Comparison of ENCODE assay signal across 1 cellular context in the genomic region with DNA sequence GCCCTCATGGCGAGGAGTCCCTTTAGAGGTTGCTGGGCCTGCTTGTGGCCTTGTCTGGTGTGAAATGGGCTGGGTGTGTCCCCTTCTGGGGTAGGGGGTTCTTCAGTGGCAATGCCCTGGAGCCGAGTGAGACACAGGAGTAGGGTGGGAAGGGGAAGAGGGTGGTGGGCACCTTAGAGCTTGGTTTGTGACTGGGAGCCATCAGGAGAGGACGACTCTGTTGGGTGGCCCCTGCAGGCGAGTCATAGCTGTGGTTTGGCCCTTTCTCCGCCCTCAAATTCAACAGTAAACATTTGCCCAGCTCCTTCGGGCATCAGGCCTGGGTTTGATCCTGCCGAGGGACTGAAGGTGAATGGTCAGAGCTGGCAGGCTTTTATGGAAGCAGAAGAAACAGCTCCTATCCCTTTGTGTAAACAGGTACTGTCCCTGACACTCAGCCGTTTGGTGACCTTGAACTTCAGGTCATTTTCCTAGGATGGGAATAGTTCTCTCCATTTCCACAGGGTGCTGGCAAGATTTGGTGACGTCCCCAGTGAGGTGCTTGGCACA.
TF ChIP-seq lines count a peak whose summit lies in the region.

No MANE protein-coding gene starts in this region.

TF ChIP-seq in HepG2, 621 proteins besides CTCF, POLR2A, EP300 and RAD21 (continued from another document and continues in another):
- TF ChIP-seq ZBTB2 (CRISPR knock-in tag; IDR thresholded peaks at IDR 0.05; ENCODE audit: low read depth) (no peak), ZNF317 (CRISPR knock-in tag; IDR thresholded peaks at IDR 0.05) (no peak), HOXA7 (CRISPR knock-in tag; IDR thresholded peaks at IDR 0.05) (no peak), MTF2 (CRISPR knock-in tag; IDR thresholded peaks at IDR 0.05; ENCODE audit: borderline replicate concordance) (no peak), FUBP1 (CRISPR knock-in tag; IDR thresholded peaks at IDR 0.05; ENCODE audit: borderline replicate concordance) (no peak), NFIB (CRISPR knock-in tag; IDR thresholded peaks at IDR 0.05; ENCODE audit: borderline replicate concordance) (no peak), CEBPZ (IDR thresholded peaks at IDR 0.05; ENCODE audit: low read length) (no peak), KDM5A (IDR thresholded peaks at IDR 0.05; ENCODE audit: borderline replicate concordance, low read length) (no peak; the same call in 1 of the 2 replicates), EHMT2 (IDR thresholded peaks at IDR 0.05; ENCODE audit: borderline replicate concordance, low read depth, low read length) (no peak), SMAD9 (CRISPR knock-in tag; IDR thresholded peaks at IDR 0.05) (no peak), MYNN (CRISPR knock-in tag; IDR thresholded peaks at IDR 0.05; ENCODE audit: low read depth) (no peak), PRPF4 (IDR thresholded peaks at IDR 0.05; ENCODE audit: low read depth, low read length, poor library complexity, severe bottlenecking) (no peak), DNMT1 (CRISPR knock-in tag; IDR thresholded peaks at IDR 0.05) (no peak), ZNF292 (CRISPR knock-in tag; IDR thresholded peaks at IDR 0.05; ENCODE audit: borderline replicate concordance, low read depth) (peak; percentile 25; the same call in 1 of the 2 replicates), ZNF431 (CRISPR knock-in tag; IDR thresholded peaks at IDR 0.05; ENCODE audit: borderline replicate concordance, low read depth) (no peak), TOPORS (CRISPR knock-in tag; IDR thresholded peaks at IDR 0.05) (no peak), ZNF747 (CRISPR knock-in tag; IDR thresholded peaks at IDR 0.05; ENCODE audit: borderline replicate concordance) (no peak), ZBTB1 (CRISPR knock-in tag; IDR thresholded peaks at IDR 0.05; ENCODE audit: borderline replicate concordance) (no peak), MED13 (CRISPR knock-in tag; IDR thresholded peaks at IDR 0.05) (no peak), HMG20A (CRISPR knock-in tag; IDR thresholded peaks at IDR 0.05; ENCODE audit: borderline replicate concordance) (peak; percentile 88), E2F2 (CRISPR knock-in tag; IDR thresholded peaks at IDR 0.05; ENCODE audit: borderline replicate concordance) (no peak), FOXM1 (CRISPR knock-in tag; IDR thresholded peaks at IDR 0.05) (no peak), TEAD3 (CRISPR knock-in tag; optimal IDR thresholded peaks at IDR 0.05; ENCODE audit: borderline replicate concordance) (peak; percentile 18), EED (CRISPR knock-in tag; IDR thresholded peaks at IDR 0.05) (no peak), BORCS8-MEF2B (CRISPR knock-in tag; IDR thresholded peaks at IDR 0.05) (no peak), ZNF280B (CRISPR knock-in tag; IDR thresholded peaks at IDR 0.05; ENCODE audit: borderline replicate concordance) (no peak), KMT2A (CRISPR knock-in tag; IDR thresholded peaks at IDR 0.05) (no peak), ASH2L (IDR thresholded peaks at IDR 0.05; ENCODE audit: insufficient read length, low read depth, low read length) (no peak), ZNF510 (CRISPR knock-in tag; IDR thresholded peaks at IDR 0.05; ENCODE audit: low read depth) (no peak), RBM22 (optimal IDR thresholded peaks at IDR 0.05; ENCODE audit: low read length) (peak; percentile 90), TBX3 (IDR thresholded peaks at IDR 0.05; ENCODE audit: borderline replicate concordance) (peak; percentile 71; the same call in 1 of the 2 replicates), KDM2A (CRISPR knock-in tag; IDR thresholded peaks at IDR 0.05; ENCODE audit: borderline replicate concordance, low read depth) (peak; percentile 37; the same call in 1 of the 2 replicates), ZNF629 (CRISPR knock-in tag; conservative IDR thresholded peaks at IDR 0.05) (no peak), ZFAT (CRISPR knock-in tag; conservative IDR thresholded peaks at IDR 0.05) (no peak), HNF4G (IDR thresholded peaks at IDR 0.05; ENCODE audit: borderline replicate concordance, low read depth, low read length) (peak; percentile 25; the same call in 1 of the 2 replicates), HNF4G (CRISPR knock-in tag; IDR thresholded peaks at IDR 0.05; ENCODE audit: borderline replicate concordance, low read depth) (no peak)
- TF ChIP-seq, protein P1, sequence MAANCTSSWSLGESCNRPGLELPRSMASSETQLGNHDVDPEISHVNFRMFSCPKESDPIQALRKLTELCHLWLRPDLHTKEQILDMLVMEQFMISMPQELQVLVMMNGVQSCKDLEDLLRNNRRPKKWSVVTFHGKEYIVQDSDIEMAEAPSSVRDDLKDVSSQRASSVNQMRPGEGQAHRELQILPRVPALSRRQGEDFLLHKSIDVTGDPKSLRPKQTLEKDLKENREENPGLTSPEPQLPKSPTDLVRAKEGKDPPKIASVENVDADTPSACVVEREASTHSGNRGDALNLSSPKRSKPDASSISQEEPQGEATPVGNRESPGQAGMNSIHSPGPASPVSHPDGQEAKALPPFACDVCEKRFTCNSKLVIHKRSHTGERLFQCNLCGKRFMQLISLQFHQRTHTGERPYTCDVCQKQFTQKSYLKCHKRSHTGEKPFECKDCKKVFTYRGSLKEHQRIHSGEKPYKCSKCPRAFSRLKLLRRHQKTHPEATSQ (CRISPR knock-in tag; IDR thresholded peaks at IDR 0.05; ENCODE audit: borderline replicate concordance): no peak
- TF ChIP-seq, protein P2, sequence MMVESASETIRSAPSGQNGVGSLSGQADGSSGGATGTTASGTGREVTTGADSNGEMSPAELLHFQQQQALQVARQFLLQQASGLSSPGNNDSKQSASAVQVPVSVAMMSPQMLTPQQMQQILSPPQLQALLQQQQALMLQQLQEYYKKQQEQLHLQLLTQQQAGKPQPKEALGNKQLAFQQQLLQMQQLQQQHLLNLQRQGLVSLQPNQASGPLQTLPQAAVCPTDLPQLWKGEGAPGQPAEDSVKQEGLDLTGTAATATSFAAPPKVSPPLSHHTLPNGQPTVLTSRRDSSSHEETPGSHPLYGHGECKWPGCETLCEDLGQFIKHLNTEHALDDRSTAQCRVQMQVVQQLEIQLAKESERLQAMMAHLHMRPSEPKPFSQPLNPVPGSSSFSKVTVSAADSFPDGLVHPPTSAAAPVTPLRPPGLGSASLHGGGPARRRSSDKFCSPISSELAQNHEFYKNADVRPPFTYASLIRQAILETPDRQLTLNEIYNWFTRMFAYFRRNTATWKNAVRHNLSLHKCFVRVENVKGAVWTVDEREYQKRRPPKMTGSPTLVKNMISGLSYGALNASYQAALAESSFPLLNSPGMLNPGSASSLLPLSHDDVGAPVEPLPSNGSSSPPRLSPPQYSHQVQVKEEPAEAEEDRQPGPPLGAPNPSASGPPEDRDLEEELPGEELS (CRISPR knock-in tag; IDR thresholded peaks at IDR 0.05): peak; percentile 81
- TF ChIP-seq, protein P3, sequence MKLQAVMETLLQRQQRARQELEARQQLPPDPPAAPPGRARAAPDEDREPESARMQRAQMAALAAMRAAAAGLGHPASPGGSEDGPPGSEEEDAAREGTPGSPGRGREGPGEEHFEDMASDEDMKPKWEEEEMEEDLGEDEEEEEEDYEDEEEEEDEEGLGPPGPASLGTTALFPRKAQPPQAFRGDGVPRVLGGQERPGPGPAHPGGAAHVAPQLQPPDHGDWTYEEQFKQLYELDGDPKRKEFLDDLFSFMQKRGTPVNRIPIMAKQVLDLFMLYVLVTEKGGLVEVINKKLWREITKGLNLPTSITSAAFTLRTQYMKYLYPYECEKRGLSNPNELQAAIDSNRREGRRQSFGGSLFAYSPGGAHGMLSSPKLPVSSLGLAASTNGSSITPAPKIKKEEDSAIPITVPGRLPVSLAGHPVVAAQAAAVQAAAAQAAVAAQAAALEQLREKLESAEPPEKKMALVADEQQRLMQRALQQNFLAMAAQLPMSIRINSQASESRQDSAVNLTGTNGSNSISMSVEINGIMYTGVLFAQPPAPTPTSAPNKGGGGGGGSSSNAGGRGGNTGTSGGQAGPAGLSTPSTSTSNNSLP (IDR thresholded peaks at IDR 0.05; ENCODE audit: low read depth, low read length): no peak
- TF ChIP-seq, protein P4, sequence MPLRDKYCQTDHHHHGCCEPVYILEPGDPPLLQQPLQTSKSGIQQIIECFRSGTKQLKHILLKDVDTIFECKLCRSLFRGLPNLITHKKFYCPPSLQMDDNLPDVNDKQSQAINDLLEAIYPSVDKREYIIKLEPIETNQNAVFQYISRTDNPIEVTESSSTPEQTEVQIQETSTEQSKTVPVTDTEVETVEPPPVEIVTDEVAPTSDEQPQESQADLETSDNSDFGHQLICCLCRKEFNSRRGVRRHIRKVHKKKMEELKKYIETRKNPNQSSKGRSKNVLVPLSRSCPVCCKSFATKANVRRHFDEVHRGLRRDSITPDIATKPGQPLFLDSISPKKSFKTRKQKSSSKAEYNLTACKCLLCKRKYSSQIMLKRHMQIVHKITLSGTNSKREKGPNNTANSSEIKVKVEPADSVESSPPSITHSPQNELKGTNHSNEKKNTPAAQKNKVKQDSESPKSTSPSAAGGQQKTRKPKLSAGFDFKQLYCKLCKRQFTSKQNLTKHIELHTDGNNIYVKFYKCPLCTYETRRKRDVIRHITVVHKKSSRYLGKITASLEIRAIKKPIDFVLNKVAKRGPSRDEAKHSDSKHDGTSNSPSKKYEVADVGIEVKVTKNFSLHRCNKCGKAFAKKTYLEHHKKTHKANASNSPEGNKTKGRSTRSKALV (CRISPR knock-in tag; IDR thresholded peaks at IDR 0.05): no peak
- TF ChIP-seq, protein P5, sequence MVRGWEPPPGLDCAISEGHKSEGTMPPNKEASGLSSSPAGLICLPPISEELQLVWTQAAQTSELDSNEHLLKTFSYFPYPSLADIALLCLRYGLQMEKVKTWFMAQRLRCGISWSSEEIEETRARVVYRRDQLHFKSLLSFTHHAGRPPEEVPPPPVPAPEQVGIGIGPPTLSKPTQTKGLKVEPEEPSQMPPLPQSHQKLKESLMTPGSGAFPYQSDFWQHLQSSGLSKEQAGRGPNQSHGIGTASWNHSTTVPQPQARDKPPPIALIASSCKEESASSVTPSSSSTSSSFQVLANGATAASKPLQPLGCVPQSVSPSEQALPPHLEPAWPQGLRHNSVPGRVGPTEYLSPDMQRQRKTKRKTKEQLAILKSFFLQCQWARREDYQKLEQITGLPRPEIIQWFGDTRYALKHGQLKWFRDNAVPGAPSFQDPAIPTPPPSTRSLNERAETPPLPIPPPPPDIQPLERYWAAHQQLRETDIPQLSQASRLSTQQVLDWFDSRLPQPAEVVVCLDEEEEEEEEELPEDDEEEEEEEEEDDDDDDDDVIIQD (CRISPR knock-in tag; IDR thresholded peaks at IDR 0.05; ENCODE audit: low read depth): no peak
